Comparison of ENCODE assay signal across 10 cellular contexts in genomic region chr11:75031224-75031753, GRCh38. TPM values are rescaled to one million over a fixed set of nuclear protein-coding genes. Genes with fewer than 3 reads are reported as not detected.
DNase-seq lines count a peak whose midpoint lies in the region; ATAC-seq and TF ChIP-seq lines count a peak whose summit lies in the region.
"Had no signal": no experiment of that assay in that cellular context is flagged by ENCODE, and none has a peak within 500 bp of the region (broad histone marks: within the 10 kb centered on the region; RNA-seq: fewer than 3 reads in every experiment).

No MANE protein-coding gene starts in this region.

- DNase-seq in ACHN = peak; percentile 54
- peak; percentile 58 for DNase-seq in HS-27A (ENCODE audit: low read depth)
- peak; percentile 92 for DNase-seq in brain microvascular endothelial cell
- no peak for DNase-seq in left lobe of liver (ENCODE audit: low spot score)
- DNase-seq in NCI-H510A treated with DMSO at 0.1 percent for 48 hours (lab: John Stamatoyannopoulos, UW) = no peak
- no peak for DNase-seq in ovary
- DNase-seq in posterior cingulate gyrus = no peak
- DNase-seq in activated CD4-positive, alpha-beta memory T cell treated with anti-CD3 and anti-CD28 coated beads for 36 hours = no peak

- H3K9me3 Mint-ChIP-seq in activated CD4-positive, alpha-beta memory T cell treated with anti-CD3 and anti-CD28 coated beads for 36 hours = no peaks in the 10 kb centered on the region

- POLR2A ChIA-PET in activated CD4-positive, alpha-beta memory T cell treated with anti-CD3 and anti-CD28 coated beads for 36 hours (lab: Charles Lee) = no interaction called here

- H3K4me1 Mint-ChIP-seq in activated CD4-positive, alpha-beta memory T cell treated with anti-CD3 and anti-CD28 coated beads for 36 hours (ENCODE audit: low read depth) = peaks cover 3% of the 10 kb centered on the region

- no peak for TF ChIP-seq EP300 in ovary (IDR thresholded peaks at IDR 0.05)

- no peak for TF ChIP-seq POLR2A in ovary (IDR thresholded peaks at IDR 0.05)

- TF ChIP-seq CTCF in brain microvascular endothelial cell (IDR thresholded peaks at IDR 0.05; ENCODE audit: low read depth, low read length, missing control alignments) = no peak
- TF ChIP-seq CTCF in ovary (IDR thresholded peaks at IDR 0.05) = no peak

- CTCF ChIA-PET in activated CD4-positive, alpha-beta memory T cell treated with anti-CD3 and anti-CD28 coated beads for 36 hours (lab: Charles Lee) = interaction anchor here (0.7 to 4.2 kb wide), 14 partner anchors 10 to 217 kb away, joined by 3 to 36 read pairs (median 5); no protein-coding TSS in a partner anchor

- H3K27ac Mint-ChIP-seq in activated CD4-positive, alpha-beta memory T cell treated with anti-CD3 and anti-CD28 coated beads for 36 hours = no peak overlapping the region
- H3K27ac Mint-ChIP-seq: activated CD8-positive, alpha-beta memory T cell treated with anti-CD3 and anti-CD28 coated beads, Interleukin-2, amount 10 ng/mL, durations not matched to agents 7 days and 5 days had no signal

- H3K36me3 Mint-ChIP-seq in activated CD4-positive, alpha-beta memory T cell treated with anti-CD3 and anti-CD28 coated beads for 36 hours = no peaks in the 10 kb centered on the region

- H3K4me3 Mint-ChIP-seq in activated CD4-positive, alpha-beta memory T cell treated with anti-CD3 and anti-CD28 coated beads for 36 hours = no peak overlapping the region
- H3K4me3 Mint-ChIP-seq: activated CD8-positive, alpha-beta memory T cell treated with anti-CD3 and anti-CD28 coated beads, Interleukin-2, amount 10 ng/mL, durations not matched to agents 7 days and 5 days had no signal

- no peak overlapping the region for H3K4me3 ChIP-seq in brain microvascular endothelial cell (ENCODE audit: low read depth, low read length)
- H3K4me3 ChIP-seq in ovary = no peak overlapping the region

- WGBS in ovary, 3 donors = 41 to 45% (median 45%) methylated on average over 4 of the region's 4 CpGs

- H3K27me3 ChIP-seq in brain microvascular endothelial cell (replicated peaks) (no peaks in the 10 kb centered on the region), ovary (no peaks in the 10 kb centered on the region)

- no peaks in the 10 kb centered on the region for H3K27me3 Mint-ChIP-seq in activated CD4-positive, alpha-beta memory T cell treated with anti-CD3 and anti-CD28 coated beads for 36 hours
- H3K27me3 Mint-ChIP-seq: activated CD8-positive, alpha-beta memory T cell treated with anti-CD3 and anti-CD28 coated beads, Interleukin-2, amount 10 ng/mL, durations not matched to agents 7 days and 5 days had no signal

- peak; percentile 39 for ATAC-seq in left lobe of liver

- H3K27ac ChIP-seq in brain microvascular endothelial cell = peak overlapping the region; percentile 58
- no peak overlapping the region for H3K27ac ChIP-seq in ovary
- H3K27ac ChIP-seq: C4-2B had no signal

- intact Hi-C loops in ovary (cut with DNase I) = no loop called here
- intact Hi-C loops in posterior cingulate gyrus (cut with DNase I) = no loop called here
- intact Hi-C loops in activated CD4-positive, alpha-beta memory T cell treated with anti-CD3 and anti-CD28 coated beads for 36 hours (cut with micrococcal nuclease) = no loop called here

- in situ Hi-C loops in ACHN (cut with HindIII; ENCODE audit: low pct_ligation_motif_present, low pct_unique_long_range_greater_than_20kb, low sequenced_read_pairs) = no loop called here
- in situ Hi-C loops in brain microvascular endothelial cell (cut with HindIII; ENCODE audit: low pct_ligation_motif_present, low sequenced_read_pairs) = no loop called here

- no peaks in the 10 kb centered on the region for H3K9me3 ChIP-seq in ovary

- no peaks in the 10 kb centered on the region for H3K36me3 ChIP-seq in brain microvascular endothelial cell (replicated peaks)
- H3K36me3 ChIP-seq in ovary = no peaks in the 10 kb centered on the region

- no peaks in the 10 kb centered on the region for H3K4me1 ChIP-seq in ovary (ENCODE audit: insufficient read depth)

RNA-seq across cellular contexts. Expression of gene NEU3, which starts 42.6 kb away (rescaled TPM):
- total RNA-seq in left lobe of liver (9.2 TPM), ovary (10 to 100 TPM in 2 of 7 donors, 1 to 10 TPM in 5; 4.4 to 13.1 (median 8.8) TPM)
- 1 to 10 TPM; 5.6 to 8.9 TPM for polyA plus RNA-seq in ovary
- total RNA-seq in activated CD4-positive, alpha-beta memory T cell treated with anti-CD3 and anti-CD28 coated beads for 36 hours = 10 to 100 TPM; 13.6 to 14.3 TPM

Comparison
In these comparisons a context has a peak if more than half of its experiments do, and no peak if none do; other contexts are left out.
1. DNase-seq: peak in ACHN (single experiment), HS-27A (single experiment) and brain microvascular endothelial cell (single experiment); none in left lobe of liver (single experiment), NCI-H510A treated with DMSO at 0.1 percent for 48 hours (single experiment), ovary (0 of 5), posterior cingulate gyrus (0 of 10) and activated CD4-positive, alpha-beta memory T cell treated with anti-CD3 and anti-CD28 coated beads for 36 hours (single experiment).